8 cellular contexts compared by ENCODE assay signal in the genomic region with DNA sequence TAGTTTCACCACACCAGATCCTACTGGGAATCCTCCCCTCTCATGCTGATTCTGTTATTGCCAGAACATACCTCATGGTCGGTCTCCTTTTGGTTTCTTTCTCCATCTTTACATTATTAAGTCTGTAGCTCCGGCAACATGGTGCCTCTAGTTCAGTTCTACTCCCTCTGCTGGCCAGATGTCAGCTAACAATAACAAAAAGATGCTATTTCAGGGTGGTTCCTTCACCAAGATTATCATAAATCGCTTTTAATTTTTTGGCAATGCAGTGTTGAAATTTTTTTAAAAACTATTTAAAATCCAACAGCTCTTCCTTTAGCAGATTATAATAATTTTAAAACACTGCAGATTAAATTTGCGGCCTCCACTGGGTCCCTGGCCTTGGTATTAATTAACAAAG.
DNase-seq lines count a peak whose midpoint lies in the region; ATAC-seq and TF ChIP-seq lines count a peak whose summit lies in the region.

No MANE protein-coding gene starts in this region.

- whole genome bisulfite sequencing in prostate gland = 61% methylated on average over 4 of the region's 4 CpGs

- no peak overlapping the region for H3K4me3 ChIP-seq in WERI-Rb-1 (ENCODE audit: low read depth, low read length)
- no peak overlapping the region for H3K4me3 ChIP-seq in neural cell (ENCODE audit: low read length)
- no peak overlapping the region for H3K4me3 ChIP-seq in prostate gland

- no peak overlapping the region for H3K27ac ChIP-seq in WERI-Rb-1
- H3K27ac ChIP-seq in neural cell (ENCODE audit: low read length) = no peak overlapping the region
- no peak overlapping the region for H3K27ac ChIP-seq in prostate gland

- no peaks in the 10 kb centered on the region for H4K20me1 ChIP-seq in neural cell (ENCODE audit: insufficient read depth)

- TF ChIP-seq RAD21 in neural cell (conservative IDR thresholded peaks at IDR 0.05) = peak; percentile 75

- TF ChIP-seq CTCF in LNCAP (IDR thresholded peaks at IDR 0.05) (0 out of 2 replicates have a peak, but pooled peaks have one; percentile 9), WERI-Rb-1 (IDR thresholded peaks at IDR 0.05; ENCODE audit: low read depth, low read length) (peak; percentile 36; the same call in 1 of the 2 replicates), neural cell (IDR thresholded peaks at IDR 0.05; ENCODE audit: poor library complexity, severe bottlenecking) (peak; percentile 77), prostate gland (IDR thresholded peaks at IDR 0.05) (no peak)

- no peak overlapping the region for H3K4me2 ChIP-seq in neural cell (ENCODE audit: low read length)

- no peak for TF ChIP-seq EP300 in neural cell (conservative IDR thresholded peaks at IDR 0.05; ENCODE audit: poor library complexity, severe bottlenecking)

- no peak for TF ChIP-seq POLR2A in prostate gland (IDR thresholded peaks at IDR 0.05)

- no peaks in the 10 kb centered on the region for H3F3A ChIP-seq in neural cell (ENCODE audit: insufficient read depth, low read length, poor library complexity, severe bottlenecking)

- DNase-seq in WERI-Rb-1 (peak; percentile 30), NOMO-1 (lab: John Stamatoyannopoulos, UW; ENCODE audit: unreplicated experiment in 2 of 2) (no peak), prostate gland (ENCODE audit: low spot score) (no peak)
- no peak for DNase-seq in stimulated activated CD4-positive, alpha-beta T cell treated with anti-CD3 and anti-CD28 coated beads, Interleukin-4, amount 100 ng/mL, for 24 hours

- intact Hi-C loops in prostate gland (cut with DNase I) = no loop called here

- H3K9me3 ChIP-seq in WERI-Rb-1 (ENCODE audit: severe bottlenecking) (peaks cover 2% of the 10 kb centered on the region), neural cell (ENCODE audit: low read length) (no peaks in the 10 kb centered on the region), prostate gland (no peaks in the 10 kb centered on the region)

- no peak overlapping the region for H2AFZ ChIP-seq in neural cell (ENCODE audit: low read depth, low read length)

- H3K27me3 ChIP-seq in WERI-Rb-1 (ENCODE audit: insufficient read depth, low read depth, severe bottlenecking) (no peaks in the 10 kb centered on the region), neural cell (ENCODE audit: insufficient read depth, low read depth, low read length) (no peaks in the 10 kb centered on the region), prostate gland (replicated peaks; ENCODE audit: insufficient read depth) (no peaks in the 10 kb centered on the region)

- H3K36me3 ChIP-seq in WERI-Rb-1 (no peaks in the 10 kb centered on the region), neural cell (ENCODE audit: insufficient read depth, low read length) (no peaks in the 10 kb centered on the region), prostate gland (no peaks in the 10 kb centered on the region)

- ATAC-seq in GM18502 (IDR thresholded peaks at IDR 0.05; ENCODE audit: poor library complexity, unreplicated experiment) = peak; percentile 71
- ATAC-seq in GM21390 (IDR thresholded peaks at IDR 0.05; ENCODE audit: unreplicated experiment) = no peak

- H3K79me2 ChIP-seq in neural cell (replicated peaks; ENCODE audit: insufficient read depth, low read length) = no peaks in the 10 kb centered on the region

- H3K9ac ChIP-seq in neural cell (ENCODE audit: low read length) = no peak overlapping the region

- no peaks in the 10 kb centered on the region for H3K4me1 ChIP-seq in prostate gland (replicated peaks)

- H3K9me2 ChIP-seq in neural cell (ENCODE audit: insufficient read depth, low read length) = no peaks in the 10 kb centered on the region

TF ChIP-seq in neural cell, 6 proteins besides CTCF, POLR2A, EP300 and RAD21:
- TF ChIP-seq TAF1 (IDR thresholded peaks at IDR 0.05; ENCODE audit: low read depth) = no peak
- TF ChIP-seq SMC3 (conservative IDR thresholded peaks at IDR 0.05; ENCODE audit: poor library complexity) = peak; percentile 79

Comparison
In these comparisons a context has a peak if more than half of its experiments do, and no peak if none do; other contexts are left out.
1. CTCF ChIP-seq: peak in LNCAP (single experiment), WERI-Rb-1 (single experiment) and neural cell (single experiment); none in prostate gland (0 of 4).